ENCODE assay signal across 10 cellular contexts in the genomic region with DNA sequence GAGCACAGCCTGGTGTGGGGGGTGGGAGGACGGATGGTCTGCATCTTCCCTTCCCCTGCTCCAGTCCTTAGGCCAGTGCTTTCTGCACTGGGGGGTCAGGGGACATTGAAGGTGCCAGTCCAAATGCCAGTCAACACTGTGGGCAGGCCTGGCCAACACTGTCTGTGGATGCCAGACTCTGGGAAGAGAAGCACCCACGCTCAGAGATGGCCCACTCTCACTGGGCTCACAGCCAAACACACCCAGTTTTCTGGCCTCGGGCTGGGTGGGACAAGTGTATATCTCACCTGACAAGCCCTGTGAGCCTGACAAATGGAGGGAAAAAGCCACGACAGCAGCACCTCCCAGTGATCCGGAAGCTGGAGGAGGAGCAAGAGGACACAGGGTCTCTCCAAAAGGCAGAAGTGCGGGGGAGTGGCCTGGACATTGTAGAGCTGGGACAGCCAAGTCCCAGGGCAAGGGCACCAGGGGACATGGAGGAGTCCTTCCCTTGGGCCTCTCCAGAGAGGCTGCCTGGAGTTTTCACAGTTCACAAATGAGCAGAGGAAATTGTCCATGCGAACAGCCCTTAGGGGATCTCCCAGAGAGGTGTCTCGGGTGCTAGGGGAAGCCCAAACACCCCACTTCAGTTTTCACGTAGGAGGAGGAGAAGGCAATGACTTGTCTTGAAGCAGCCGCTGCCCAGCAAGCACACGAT.
DNase-seq lines count a peak whose midpoint lies in the region; ATAC-seq, FAIRE-seq and TF ChIP-seq lines count a peak whose summit lies in the region.
"Had no signal": no experiment of that assay in that cellular context is flagged by ENCODE, and none has a peak within 500 bp of the region (broad histone marks: within the 10 kb centered on the region; RNA-seq: fewer than 3 reads in every experiment).

No MANE protein-coding gene starts in this region.

- H3K4me2 ChIP-seq in K562 (ENCODE audit: insufficient read depth, low read length), result peak overlapping the region; percentile 34; the same call in 1 of the 2 replicates

- TF ChIP-seq EP300 in K562 (IDR thresholded peaks at IDR 0.05; ENCODE audit: low read length) (no peak), tibial nerve (IDR thresholded peaks at IDR 0.05) (no peak)

- DNase-seq in GM06990 (ENCODE audit: extremely low read depth, insufficient read length), result peak; percentile 59
- DNase-seq in GM19238 (ENCODE audit: insufficient read length, low spot score), result peak; percentile 24
- DNase-seq in K562 (ENCODE audit: extremely low read depth in 1 of 4, low spot score in 3 of 4), result peak; percentile 34 to 79 (median 53)
- no peak for DNase-seq in tibial nerve (ENCODE audit: low spot score in 2 of 2)
- no peak for DNase-seq in Kasumi-1 (lab: John Stamatoyannopoulos, UW)
- DNase-seq in NCI-H2171 treated with DMSO at 0.1 percent for 48 hours (lab: John Stamatoyannopoulos, UW), result no peak
- DNase-seq in stimulated activated naive CD4-positive, alpha-beta T cell (lab: John Stamatoyannopoulos, UW), result no peak

- H3K4me3 ChIP-seq in GM06990 (replicated peaks; ENCODE audit: low read depth, low read length), result no peak overlapping the region
- no peak overlapping the region for H3K4me3 ChIP-seq in K562
- no peak overlapping the region for H3K4me3 ChIP-seq in tibial nerve
- H3K4me3 ChIP-seq: Peyer's patch had no signal

- no peaks in the 10 kb centered on the region for H3K79me2 ChIP-seq in K562 (ENCODE audit: control insufficient read depth, insufficient read depth, low read length)

- WGBS in K562 (ENCODE audit: insufficient coverage, low coverage, missing lambda C conversion rate), result 3% methylated on average over 11 of the region's 11 CpGs
- 60 to 70% methylated on average over 11 of the region's 11 CpGs for WGBS in tibial nerve, 2 donors

- H3K4me1 ChIP-seq in K562 (replicated peaks in 1 of 2; ENCODE audit: control insufficient read depth in 2 of 2, insufficient read depth in 2 of 2, low read length in 2 of 2) (peaks cover 12 to 28% of the 10 kb centered on the region in 2 experiments; a peak in 4 of 5 replicates), tibial nerve (peaks cover 0 to 41% (median 7%) of the 10 kb centered on the region in 4 donors)
- H3K4me1 ChIP-seq: Peyer's patch had no signal

- TF ChIP-seq CTCF in GM06990 (IDR thresholded peaks at IDR 0.05; ENCODE audit: insufficient read depth, low read length, poor library complexity, severe bottlenecking) (no peak), K562 (IDR thresholded peaks at IDR 0.05 in 2 of 3, conservative IDR thresholded peaks at IDR 0.05 in 1 of 3; ENCODE audit: insufficient read depth in 2 of 3, low read depth in 1 of 3, low read length in 3 of 3) (no peak), tibial nerve (IDR thresholded peaks at IDR 0.05) (no peak)

- CTCF ChIA-PET in K562 (lab: Yijun Ruan, JAX; ENCODE audit: low intra/inter-chr PET ratio), result no interaction called here

- BruUV-seq in K562 (replicated peaks; lab: Mats Ljungman, UMichigan), result no TSS peak

- TF ChIP-seq POLR2A in K562 (conservative IDR thresholded peaks at IDR 0.05) (no peak), tibial nerve (IDR thresholded peaks at IDR 0.05) (no peak)

- no peaks in the 10 kb centered on the region for H3K27me3 ChIP-seq in GM06990 (replicated peaks; ENCODE audit: control insufficient read depth, insufficient read depth, low read length)
- peaks cover 0 to 4% of the 10 kb centered on the region in 2 experiments; a peak in 1 of 5 replicates for H3K27me3 ChIP-seq in K562 (ENCODE audit: control insufficient read depth in 2 of 2, insufficient read depth in 2 of 2, low read length in 2 of 2)
- no peaks in the 10 kb centered on the region for H3K27me3 ChIP-seq in tibial nerve
- H3K27me3 ChIP-seq: Peyer's patch had no signal

- TF ChIP-seq RAD21 in K562 (CRISPR knock-in tag; conservative IDR thresholded peaks at IDR 0.05 in 1 of 2, IDR thresholded peaks at IDR 0.05 in 1 of 2), result no peak

- H3K9ac ChIP-seq in K562 (ENCODE audit: insufficient read depth in 1 of 2, low read depth in 2 of 2, low read length in 2 of 2), result peak overlapping the region in 1 of 2 experiments; percentile 83; a peak in 2 of 4 replicates

- FAIRE-seq in K562 (lab: Jason Lieb, UNC), result peak; percentile 66
- FAIRE-seq: endothelial cell of umbilical vein had no signal

- H3K9me1 ChIP-seq in K562 (ENCODE audit: control insufficient read depth, insufficient read depth, low read length), result no peaks in the 10 kb centered on the region

- peak overlapping the region; percentile 77 for H2AFZ ChIP-seq in K562 (ENCODE audit: low read depth, low read length)

- no peaks in the 10 kb centered on the region for H4K20me1 ChIP-seq in K562 (replicated peaks; ENCODE audit: control insufficient read depth, insufficient read depth, low read length)

- peak overlapping the region; percentile 37; the same call in 1 of the 3 replicates for H3K27ac ChIP-seq in K562 (ENCODE audit: extremely low read depth, low read depth, low read length)
- H3K27ac ChIP-seq in tibial nerve, result no peak overlapping the region
- H3K27ac ChIP-seq: Peyer's patch had no signal

- no peaks in the 10 kb centered on the region for H3K9me3 ChIP-seq in K562 (replicated peaks; ENCODE audit: control insufficient read depth, insufficient read depth, low read depth, low read length)
- no peaks in the 10 kb centered on the region for H3K9me3 ChIP-seq in tibial nerve
- H3K9me3 ChIP-seq: Peyer's patch had no signal

- H3K36me3 ChIP-seq in GM06990 (ENCODE audit: control insufficient read depth, insufficient read depth, low read length) (no peaks in the 10 kb centered on the region), K562 (ENCODE audit: control insufficient read depth, insufficient read depth, low read length) (no peaks in the 10 kb centered on the region), tibial nerve (no peaks in the 10 kb centered on the region)
- H3K36me3 ChIP-seq: Peyer's patch had no signal

- intact Hi-C loops in K562 (cut with micrococcal nuclease), result no loop called here

- ATAC-seq in HG02973 (IDR thresholded peaks at IDR 0.05; ENCODE audit: unreplicated experiment) (peak; percentile 89), K562 (peak; percentile 84)

- POLR2A ChIA-PET in K562 (lab: Yijun Ruan, JAX), result interaction anchor here (0.6 to 1.2 kb wide), 2 partner anchors 254 to 501 kb away, joined by 3 read pairs; no protein-coding TSS in a partner anchor

- in situ Hi-C loops in K562 (cut with MboI), result no loop called here

TF ChIP-seq in K562, 482 proteins besides CTCF, POLR2A, EP300 and RAD21 (continues in another document):
- TF ChIP-seq ZNF3 (CRISPR knock-in tag; IDR thresholded peaks at IDR 0.05) (no peak), GTF2E2 (tag; IDR thresholded peaks at IDR 0.05) (no peak), NRF1 (conservative IDR thresholded peaks at IDR 0.05 in 1 of 2, IDR thresholded peaks at IDR 0.05 in 1 of 2) (0 out of 4 replicates have a peak, but pooled peaks of 1 of the 2 experiments have one; percentile 11), YY1 (IDR thresholded peaks at IDR 0.05; ENCODE audit: borderline replicate concordance in 1 of 3, control insufficient read depth in 1 of 3, extremely low read depth in 1 of 3, insufficient read depth in 3 of 3, insufficient read length in 1 of 3, insufficient replicate concordance in 2 of 3, low read depth in 1 of 3, low read length in 2 of 3) (no peak), OTX1 (CRISPR knock-in tag; IDR thresholded peaks at IDR 0.05) (no peak)
- TF ChIP-seq, protein P1, sequence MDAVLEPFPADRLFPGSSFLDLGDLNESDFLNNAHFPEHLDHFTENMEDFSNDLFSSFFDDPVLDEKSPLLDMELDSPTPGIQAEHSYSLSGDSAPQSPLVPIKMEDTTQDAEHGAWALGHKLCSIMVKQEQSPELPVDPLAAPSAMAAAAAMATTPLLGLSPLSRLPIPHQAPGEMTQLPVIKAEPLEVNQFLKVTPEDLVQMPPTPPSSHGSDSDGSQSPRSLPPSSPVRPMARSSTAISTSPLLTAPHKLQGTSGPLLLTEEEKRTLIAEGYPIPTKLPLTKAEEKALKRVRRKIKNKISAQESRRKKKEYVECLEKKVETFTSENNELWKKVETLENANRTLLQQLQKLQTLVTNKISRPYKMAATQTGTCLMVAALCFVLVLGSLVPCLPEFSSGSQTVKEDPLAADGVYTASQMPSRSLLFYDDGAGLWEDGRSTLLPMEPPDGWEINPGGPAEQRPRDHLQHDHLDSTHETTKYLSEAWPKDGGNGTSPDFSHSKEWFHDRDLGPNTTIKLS (IDR thresholded peaks at IDR 0.05; ENCODE audit: borderline replicate concordance, low read depth), result peak; percentile 51; the same call in 1 of the 2 replicates
- TF ChIP-seq, protein P2, sequence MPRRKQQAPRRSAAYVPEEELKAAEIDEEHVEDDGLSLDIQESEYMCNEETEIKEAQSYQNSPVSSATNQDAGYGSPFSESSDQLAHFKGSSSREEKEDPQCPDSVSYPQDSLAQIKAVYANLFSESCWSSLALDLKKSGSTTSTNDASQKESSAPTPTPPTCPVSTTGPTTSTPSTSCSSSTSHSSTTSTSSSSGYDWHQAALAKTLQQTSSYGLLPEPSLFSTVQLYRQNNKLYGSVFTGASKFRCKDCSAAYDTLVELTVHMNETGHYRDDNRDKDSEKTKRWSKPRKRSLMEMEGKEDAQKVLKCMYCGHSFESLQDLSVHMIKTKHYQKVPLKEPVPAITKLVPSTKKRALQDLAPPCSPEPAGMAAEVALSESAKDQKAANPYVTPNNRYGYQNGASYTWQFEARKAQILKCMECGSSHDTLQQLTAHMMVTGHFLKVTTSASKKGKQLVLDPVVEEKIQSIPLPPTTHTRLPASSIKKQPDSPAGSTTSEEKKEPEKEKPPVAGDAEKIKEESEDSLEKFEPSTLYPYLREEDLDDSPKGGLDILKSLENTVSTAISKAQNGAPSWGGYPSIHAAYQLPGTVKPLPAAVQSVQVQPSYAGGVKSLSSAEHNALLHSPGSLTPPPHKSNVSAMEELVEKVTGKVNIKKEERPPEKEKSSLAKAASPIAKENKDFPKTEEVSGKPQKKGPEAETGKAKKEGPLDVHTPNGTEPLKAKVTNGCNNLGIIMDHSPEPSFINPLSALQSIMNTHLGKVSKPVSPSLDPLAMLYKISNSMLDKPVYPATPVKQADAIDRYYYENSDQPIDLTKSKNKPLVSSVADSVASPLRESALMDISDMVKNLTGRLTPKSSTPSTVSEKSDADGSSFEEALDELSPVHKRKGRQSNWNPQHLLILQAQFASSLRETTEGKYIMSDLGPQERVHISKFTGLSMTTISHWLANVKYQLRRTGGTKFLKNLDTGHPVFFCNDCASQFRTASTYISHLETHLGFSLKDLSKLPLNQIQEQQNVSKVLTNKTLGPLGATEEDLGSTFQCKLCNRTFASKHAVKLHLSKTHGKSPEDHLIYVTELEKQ (CRISPR knock-in tag; IDR thresholded peaks at IDR 0.05), result no peak

Comparison
In these comparisons a context has a peak if more than half of its experiments do, and no peak if none do; other contexts are left out.
1. DNase-seq: peak in GM06990 (single experiment), GM19238 (single experiment) and K562 (4 of 4); none in tibial nerve (0 of 2), Kasumi-1 (0 of 2), NCI-H2171 treated with DMSO at 0.1 percent for 48 hours (single experiment) and stimulated activated naive CD4-positive, alpha-beta T cell (0 of 6).